In the genomic region with DNA sequence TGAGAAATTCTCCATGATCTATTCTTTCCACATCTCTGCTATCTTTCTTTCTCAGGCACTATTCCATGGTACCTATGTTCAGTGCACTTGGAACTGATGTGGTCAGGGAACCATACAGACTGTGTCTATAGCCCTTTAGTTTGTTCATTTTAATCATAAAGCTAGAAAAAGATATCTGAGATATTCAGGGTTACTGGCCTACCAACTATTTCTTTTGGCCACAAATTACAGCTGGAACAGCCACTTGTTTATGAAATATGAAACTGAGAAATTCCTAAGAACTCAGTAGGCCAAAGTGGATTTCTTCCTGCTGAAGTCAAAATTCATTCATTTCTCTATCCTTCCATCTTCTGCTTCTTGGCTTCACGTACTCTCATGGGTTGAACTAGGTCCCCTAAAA, we compare ENCODE assay signal across 16 cellular contexts.
A peak's percentile ranks its signal among the peaks of the same experiment; 100 is the strongest.
DNase-seq lines count a peak whose midpoint lies in the region; TF ChIP-seq lines count a peak whose summit lies in the region.
"Had no signal": no experiment of that assay in that cellular context is flagged by ENCODE, and none has a peak within 500 bp of the region (broad histone marks: within the 10 kb centered on the region; RNA-seq: fewer than 3 reads in every experiment).

No MANE protein-coding gene starts in this region.

- peak; percentile 27 for DNase-seq in AG09319 (ENCODE audit: extremely low read depth, low read depth)
- DNase-seq in HCEC 1CT, result peak; percentile 7
- peak; percentile 34 for DNase-seq in dedifferentiated amniotic fluid mesenchymal stem cell (ENCODE audit: extremely low spot score)
- DNase-seq in iris pigment epithelial cell (ENCODE audit: low read depth), result peak; percentile 57
- no peak for DNase-seq in stimulated activated CD4-positive, alpha-beta T cell treated with anti-CD3 and anti-CD28 coated beads, Interleukin-2, amount 100 ng/mL, for 24 hours
- no peak for DNase-seq in inferior parietal cortex (ENCODE audit: extremely low spot score)
- DNase-seq in NCI-H2107 (lab: John Stamatoyannopoulos, UW), result no peak
- DNase-seq in DMS114 treated with DMSO at 0.1 percent for 48 hours (lab: John Stamatoyannopoulos, UW; ENCODE audit: unreplicated experiment), result no peak
- DNase-seq: ACHN, DMS79, GOT3, NCI-H1694 treated with DMSO at 0.1 percent for 48 hours, NCI-H2081 treated with DMSO at 0.1 percent for 48 hours, NCI-H446 treated with DMSO at 0.1 percent for 48 hours, NCI-H526 treated with DMSO at 0.1 percent for 48 hours, OCI-M1 had no signal

- TF ChIP-seq CTCF in AG09319 (IDR thresholded peaks at IDR 0.05; ENCODE audit: low read depth, low read length), result no peak

Comparison
In these comparisons a context has a peak if more than half of its experiments do, and no peak if none do; other contexts are left out.
1. DNase-seq: peak in AG09319 (single experiment), HCEC 1CT (single experiment), dedifferentiated amniotic fluid mesenchymal stem cell (single experiment) and iris pigment epithelial cell (single experiment); none in stimulated activated CD4-positive, alpha-beta T cell treated with anti-CD3 and anti-CD28 coated beads, Interleukin-2, amount 100 ng/mL, for 24 hours (0 of 2), inferior parietal cortex (single experiment), NCI-H2107 (single experiment) and DMS114 treated with DMSO at 0.1 percent for 48 hours (single experiment).